8 cellular contexts compared by ENCODE assay signal in the genomic region with DNA sequence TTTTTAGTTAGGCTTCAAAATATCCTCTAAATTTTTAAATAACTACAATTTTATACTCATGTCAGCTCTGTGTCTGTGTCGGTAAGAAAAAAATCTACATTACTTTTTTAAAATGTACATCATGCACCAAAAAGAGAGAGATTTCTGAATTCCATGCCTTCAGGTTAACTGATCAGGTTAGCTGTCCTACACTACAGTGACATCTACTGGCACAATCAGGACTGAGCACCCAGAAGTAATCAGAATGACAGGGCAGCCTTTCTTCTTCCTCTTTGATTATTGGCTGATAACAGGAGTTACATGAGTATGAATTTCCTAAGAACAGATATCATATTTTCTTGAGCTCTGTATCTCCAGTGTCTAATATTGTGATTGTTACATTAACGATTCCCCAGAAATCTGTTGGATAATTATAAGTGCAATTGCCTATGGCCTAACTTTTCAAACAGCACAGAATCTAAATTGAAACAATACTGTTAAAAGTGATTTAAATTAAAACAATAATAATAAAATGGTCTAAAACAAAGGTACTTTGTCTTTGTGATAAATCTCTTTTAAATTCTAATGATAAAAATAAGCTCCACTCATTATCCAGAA. TPM values are rescaled to one million over a fixed set of nuclear protein-coding genes. Genes with fewer than 3 reads are reported as not detected.
DNase-seq lines count a peak whose midpoint lies in the region; ATAC-seq, FAIRE-seq and TF ChIP-seq lines count a peak whose summit lies in the region.

No MANE protein-coding gene starts in this region.

- H3K4me1 ChIP-seq in breast epithelium (no peaks in the 10 kb centered on the region), kidney (ENCODE audit: control insufficient read depth in 1 of 2, insufficient read depth in 1 of 2, low read depth in 1 of 2, low read length in 2 of 2) (no peaks in the 10 kb centered on the region)

- no peak overlapping the region for H3K9ac ChIP-seq in kidney (ENCODE audit: low read length in 2 of 2)

- H3K27ac ChIP-seq in breast epithelium (no peak overlapping the region), kidney (ENCODE audit: low read depth in 2 of 2, low read length in 2 of 2) (no peak overlapping the region)

- TF ChIP-seq CTCF in GM06990 (IDR thresholded peaks at IDR 0.05; ENCODE audit: insufficient read depth, low read length, poor library complexity, severe bottlenecking) (peak; percentile 90), HFF-Myc (IDR thresholded peaks at IDR 0.05; ENCODE audit: low read depth, low read length, missing control alignments) (peak; percentile 91), breast epithelium (IDR thresholded peaks at IDR 0.05) (peak; percentile 56 to 79 (median 78)), kidney (IDR thresholded peaks at IDR 0.05; ENCODE audit: borderline replicate concordance, extremely low read depth, insufficient read depth) (peak; percentile 81)

- no peak for TF ChIP-seq POLR2A in breast epithelium (IDR thresholded peaks at IDR 0.05)

- no peaks in the 10 kb centered on the region for H3K9me3 ChIP-seq in breast epithelium
- H3K9me3 ChIP-seq in kidney (ENCODE audit: control insufficient read depth in 1 of 2, low read length in 2 of 2) = no peaks in the 10 kb centered on the region

- DNase-seq in GM06990 (ENCODE audit: extremely low read depth, insufficient read length) (peak; percentile 39), HFF-Myc (ENCODE audit: extremely low read depth, low read depth) (peak; percentile 46), NCI-H1694 treated with DMSO at 0.1 percent for 48 hours (lab: John Stamatoyannopoulos, UW) (peak; percentile 63), T-helper 9 cell (peak; percentile 14), breast epithelium (ENCODE audit: low spot score in 2 of 2) (no peak), kidney (no peak)
- DNase-seq in stimulated activated CD4-positive, alpha-beta T cell treated with anti-CD3 and anti-CD28 coated beads, Interleukin-4, amount 100 ng/mL, for 4 hours = peak; percentile 29 to 60

- intact Hi-C loops in breast epithelium (cut with DNase I; ENCODE audit: low total_unique reads) = no loop called here
- intact Hi-C loops in kidney (cut with DNase I) = loop anchor here (10.0 kb wide), 1 partner anchor 501 kb away; no protein-coding TSS in a partner anchor

- H3K4me3 ChIP-seq in GM06990 (replicated peaks; ENCODE audit: low read depth, low read length) = no peak overlapping the region
- no peak overlapping the region for H3K4me3 ChIP-seq in HFF-Myc (replicated peaks; ENCODE audit: low read depth, low read length)
- H3K4me3 ChIP-seq in breast epithelium = no peak overlapping the region
- no peak overlapping the region for H3K4me3 ChIP-seq in kidney (ENCODE audit: low read length in 2 of 2)

- H3K27me3 ChIP-seq in GM06990 (replicated peaks; ENCODE audit: control insufficient read depth, insufficient read depth, low read length) = no peaks in the 10 kb centered on the region
- no peaks in the 10 kb centered on the region for H3K27me3 ChIP-seq in breast epithelium

- no peak for ATAC-seq in HG03139 (IDR thresholded peaks at IDR 0.05; ENCODE audit: unreplicated experiment)

- FAIRE-seq in kidney (lab: Jason Lieb, UNC) = peak; percentile 76

- H3K36me3 ChIP-seq in GM06990 (ENCODE audit: control insufficient read depth, insufficient read depth, low read length) (no peaks in the 10 kb centered on the region), breast epithelium (no peaks in the 10 kb centered on the region), kidney (ENCODE audit: control insufficient read depth in 1 of 2, insufficient read depth in 2 of 2, low read length in 2 of 2) (no peaks in the 10 kb centered on the region)

RNA-seq across cellular contexts. Expression of gene HYCC1, which starts 41.8 kb away (rescaled TPM):
- total RNA-seq in breast epithelium (10 to 100 TPM; 43.8 to 64.6 (median 50.4) TPM), kidney (22.6 TPM)
- polyA plus RNA-seq in kidney (ENCODE audit: insufficient read depth, low read depth, low replicate concordance) = 2.2 TPM

RNA-seq across cellular contexts. Expression of gene KLHL7, which starts 49.9 kb away (rescaled TPM):
- total RNA-seq in breast epithelium (10 to 100 TPM; 28.5 to 39.2 (median 29.0) TPM), kidney (20.6 TPM)
- polyA plus RNA-seq in kidney (ENCODE audit: insufficient read depth, low read depth, low replicate concordance) = 13.3 TPM

Comparison
In these comparisons a context has a peak if more than half of its experiments do, and no peak if none do; other contexts are left out.
1. DNase-seq: peak in GM06990 (single experiment), HFF-Myc (single experiment), NCI-H1694 treated with DMSO at 0.1 percent for 48 hours (single experiment), T-helper 9 cell (single experiment) and stimulated activated CD4-positive, alpha-beta T cell treated with anti-CD3 and anti-CD28 coated beads, Interleukin-4, amount 100 ng/mL, for 4 hours (2 of 2); none in breast epithelium (0 of 2) and kidney (single experiment).
2. Peak in every context shown above with its lines, with median percentiles within 50 percentile points of each other: CTCF ChIP-seq.